In the genomic region with DNA sequence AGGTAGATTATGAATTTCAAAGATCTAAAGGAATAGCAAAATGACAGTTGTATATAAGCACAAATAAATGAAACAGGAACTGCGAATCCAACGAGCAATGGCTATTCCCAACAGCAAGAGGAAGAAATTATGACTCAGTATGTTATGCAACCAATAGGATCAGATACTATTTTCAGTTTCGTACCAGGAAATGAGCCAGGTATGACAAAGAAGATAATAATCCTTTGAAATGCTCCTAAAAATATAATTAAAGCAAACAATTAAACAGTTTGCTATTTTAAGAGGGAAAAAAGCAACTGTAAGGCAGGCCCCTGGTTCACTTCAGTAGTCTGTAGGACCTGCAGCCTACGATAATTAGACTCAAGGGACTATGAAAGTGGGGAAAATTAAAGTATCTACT, we compare ENCODE assay signal across 11 cellular contexts. TPM values are rescaled to one million over a fixed set of nuclear protein-coding genes. Genes with fewer than 3 reads are reported as not detected.
A peak's percentile ranks its signal among the peaks of the same experiment; 100 is the strongest.
DNase-seq lines count a peak whose midpoint lies in the region; ATAC-seq and TF ChIP-seq lines count a peak whose summit lies in the region.
"Had no signal": no experiment of that assay in that cellular context is flagged by ENCODE, and none has a peak within 500 bp of the region (broad histone marks: within the 10 kb centered on the region; RNA-seq: fewer than 3 reads in every experiment).

No MANE protein-coding gene starts in this region.

- no peaks in the 10 kb centered on the region for H3K27me3 ChIP-seq in ascending aorta
- no peaks in the 10 kb centered on the region for H3K27me3 ChIP-seq in thoracic aorta (replicated peaks; ENCODE audit: insufficient read depth)

- H3K4me1 ChIP-seq in ascending aorta = peaks cover 8 to 26% of the 10 kb centered on the region in 2 donors
- H3K4me1 ChIP-seq in thoracic aorta (ENCODE audit: control insufficient read depth in 1 of 2, low read depth in 2 of 2) = peaks cover 24 to 39% of the 10 kb centered on the region in 2 donors
- H3K4me1 ChIP-seq: parathyroid adenoma had no signal

- H3K36me3 ChIP-seq in ascending aorta (no peaks in the 10 kb centered on the region), thoracic aorta (no peaks in the 10 kb centered on the region)

- no peak for ATAC-seq in thoracic aorta (ENCODE audit: insufficient number of reproducible peaks, low FRiP score, low read depth)
- ATAC-seq in GM18519 (IDR thresholded peaks at IDR 0.05; ENCODE audit: low FRiP score, unreplicated experiment) = no peak
- ATAC-seq in HG02571 (IDR thresholded peaks at IDR 0.05; ENCODE audit: unreplicated experiment) = no peak
- ATAC-seq in HG02588 (IDR thresholded peaks at IDR 0.05; ENCODE audit: unreplicated experiment) = no peak

- H3K27ac ChIP-seq in ascending aorta (peak overlapping the region; percentile 86), thoracic aorta (peak overlapping the region; percentile 41 to 83)
- H3K27ac ChIP-seq: parathyroid adenoma had no signal

- no peak for TF ChIP-seq CTCF in ascending aorta (IDR thresholded peaks at IDR 0.05)
- no peak for TF ChIP-seq CTCF in thoracic aorta (IDR thresholded peaks at IDR 0.05)

- intact Hi-C loops in ascending aorta (cut with DNase I) = loop anchor here (2.0 to 5.0 kb wide), 4 partner anchors 59 to 201 kb away; a partner anchor contains a TSS

- H3K4me3 ChIP-seq in ascending aorta (peak overlapping the region; percentile 18 to 20), thoracic aorta (peak overlapping the region; percentile 37)

- H3K9me3 ChIP-seq in ascending aorta (no peaks in the 10 kb centered on the region), thoracic aorta (no peaks in the 10 kb centered on the region)

- DNase-seq in HT1080 (ENCODE audit: low read depth) (peak; percentile 87), ascending aorta (ENCODE audit: low spot score in 2 of 2) (no peak), iris pigment epithelial cell (ENCODE audit: low read depth) (peak; percentile 89), thoracic aorta (ENCODE audit: low spot score) (no peak), GDM1 (lab: John Stamatoyannopoulos, UW) (no peak)
- DNase-seq: activated naive CD4-positive, alpha-beta T cell treated with anti-CD3 and anti-CD28 coated beads for 36 hours; NCI-H526 had no signal

RNA-seq across cellular contexts. Expression of a gene that starts 58.9 kb away (rescaled TPM):
- 12.0 and 16.8 TPM in 2 replicates for total RNA-seq in HT1080 (2014; rRNA removed; shearing (Covaris generic))
- polyA plus RNA-seq in HT1080 (2015; cell fraction: cytosol; rRNA removed) = 7.8 and 8.7 TPM in 2 replicates
- 22.8 and 23.6 TPM in 2 replicates for polyA plus RNA-seq in HT1080 (2015; cell fraction: nucleus; rRNA removed)
- total RNA-seq in ascending aorta (46.2 TPM), thoracic aorta (10 to 100 TPM; 27.4 to 36.1 TPM)

Comparison
In these comparisons a context has a peak if more than half of its experiments do, and no peak if none do; other contexts are left out.
1. DNase-seq: peak in HT1080 (single experiment) and iris pigment epithelial cell (single experiment); none in ascending aorta (0 of 2), thoracic aorta (single experiment) and GDM1 (single experiment).